16 cellular contexts compared by ENCODE assay signal in the genomic region with DNA sequence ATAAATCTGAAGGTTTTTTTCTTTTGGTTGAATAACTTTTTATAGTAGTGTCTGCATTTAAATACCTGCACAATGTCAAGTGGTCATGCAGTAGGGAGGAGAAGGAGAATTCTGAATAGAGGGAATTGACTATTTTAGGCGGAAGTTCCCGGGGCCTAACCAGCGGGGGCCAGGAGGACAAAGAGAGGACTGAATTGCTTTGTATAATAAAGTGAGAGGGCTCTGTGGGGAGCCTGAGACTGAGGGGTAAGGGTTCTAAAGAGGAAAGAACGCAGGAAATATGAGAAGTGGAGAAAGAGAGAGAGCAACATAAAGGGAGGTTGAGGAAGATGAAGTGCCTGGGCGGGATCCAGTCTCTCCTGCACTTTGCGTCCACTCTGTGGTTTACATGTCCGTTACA.
"Had no signal": no experiment of that assay in that cellular context is flagged by ENCODE, and none has a peak within 500 bp of the region (broad histone marks: within the 10 kb centered on the region; RNA-seq: fewer than 3 reads in every experiment).

No MANE protein-coding gene starts in this region.

- H3K4me3 Mint-ChIP-seq: activated CD4-positive, alpha-beta T cell treated with anti-CD3 and anti-CD28 coated beads, Interleukin-2, amount 10 ng/mL, durations not matched to agents 24 days and 14 days; activated naive CD4-positive, alpha-beta T cell treated with anti-CD3 and anti-CD28 coated beads for 36 hours; nephron progenitor cell; T-helper 1 cell treated with Interleukin-12 subunit alpha and Interleukin-12 subunit beta and Interleukin-4 antibody, amounts not matched to agents 30 μg/mL and 1 μg/mL, for 36 hours had no signal

- DNase-seq: activated CD4-positive, alpha-beta T cell treated with anti-CD3 and anti-CD28 coated beads, Interleukin-2, amount 10 ng/mL, durations not matched to agents 24 days and 14 days; activated naive CD4-positive, alpha-beta T cell treated with anti-CD3 and anti-CD28 coated beads for 36 hours; adrenal gland; colonic mucosa; effector CD4-positive, alpha-beta T cell; kidney; left ventricle myocardium superior; mesenchymal stem cell; nephron progenitor cell; pancreas; stimulated activated CD4-positive, alpha-beta T cell treated with anti-CD3 and anti-CD28 coated beads, Interleukin-2, amount 100 ng/mL, for 48 hours; stimulated activated naive CD8-positive, alpha-beta T cell treated with anti-CD3 and anti-CD28 coated beads, Interleukin-15, Interleukin-2, amounts not matched to agents 100 U/mL and 50 U/mL, for 24 hours; upper lobe of left lung had no signal

- H3K4me1 ChIP-seq: adrenal gland, colonic mucosa, gastroesophageal sphincter, pancreas, suprapubic skin, upper lobe of left lung had no signal

- ATAC-seq: gastroesophageal sphincter; left ventricle myocardium superior; pancreas; stimulated activated naive CD8-positive, alpha-beta T cell treated with anti-CD3 and anti-CD28 coated beads, Interleukin-15, Interleukin-2, amounts not matched to agents 100 U/mL and 50 U/mL, for 24 hours had no signal

- H3K4me3 ChIP-seq: adrenal gland, colonic mucosa, gastroesophageal sphincter, pancreas, suprapubic skin, upper lobe of left lung had no signal

- H3K4me1 Mint-ChIP-seq: activated CD4-positive, alpha-beta T cell treated with anti-CD3 and anti-CD28 coated beads, Interleukin-2, amount 10 ng/mL, durations not matched to agents 24 days and 14 days had no signal

- H3K27ac Mint-ChIP-seq: activated CD4-positive, alpha-beta T cell treated with anti-CD3 and anti-CD28 coated beads, Interleukin-2, amount 10 ng/mL, durations not matched to agents 24 days and 14 days; activated naive CD4-positive, alpha-beta T cell treated with anti-CD3 and anti-CD28 coated beads for 36 hours; nephron progenitor cell; T-helper 1 cell treated with Interleukin-12 subunit alpha and Interleukin-12 subunit beta and Interleukin-4 antibody, amounts not matched to agents 30 μg/mL and 1 μg/mL, for 36 hours had no signal

- H3K27me3 ChIP-seq: adrenal gland, colonic mucosa, gastroesophageal sphincter, pancreas, suprapubic skin, upper lobe of left lung had no signal

- H3K9me3 ChIP-seq: colonic mucosa, pancreas, suprapubic skin had no signal

- H3K27me3 Mint-ChIP-seq: activated CD4-positive, alpha-beta T cell treated with anti-CD3 and anti-CD28 coated beads, Interleukin-2, amount 10 ng/mL, durations not matched to agents 24 days and 14 days had no signal

- H3K27ac ChIP-seq: adrenal gland, colonic mucosa, gastroesophageal sphincter, pancreas, suprapubic skin, upper lobe of left lung had no signal

- H3K36me3 ChIP-seq: adrenal gland, colonic mucosa, gastroesophageal sphincter, pancreas, suprapubic skin, upper lobe of left lung had no signal
